In genomic region chr17:4944163-4944553, GRCh38 we compare ENCODE assay signal across 7 cellular contexts. TPM values are rescaled to one million over a fixed set of nuclear protein-coding genes. Genes with fewer than 3 reads are reported as not detected.
A peak's percentile ranks its signal among the peaks of the same experiment; 100 is the strongest.
DNase-seq lines count a peak whose midpoint lies in the region; ATAC-seq and TF ChIP-seq lines count a peak whose summit lies in the region.
"Had no signal": no experiment of that assay in that cellular context is flagged by ENCODE, and none has a peak within 500 bp of the region (broad histone marks: within the 10 kb centered on the region; RNA-seq: fewer than 3 reads in every experiment).

No MANE protein-coding gene starts in this region.

- H3K9me3 Mint-ChIP-seq in activated T-helper 17 cell treated with anti-CD3 and anti-CD28 coated beads, Interleukin-2, amount 50 U/mL, for 72 hours, result no peaks in the 10 kb centered on the region
- H3K9me3 Mint-ChIP-seq in progenitor cell of endocrine pancreas (ENCODE audit: low read depth), result no peaks in the 10 kb centered on the region

- peak overlapping the region; percentile 92 for H3K4me3 ChIP-seq in Jurkat, Clone E6-1 (ENCODE audit: low read length)

- ATAC-seq in activated T-helper 17 cell treated with anti-CD3 and anti-CD28 coated beads, Interleukin-2, amount 50 U/mL, for 72 hours (replicated peaks), result peak; percentile 22

- peak overlapping the region; percentile 94 for H3K27ac Mint-ChIP-seq in activated T-helper 17 cell treated with anti-CD3 and anti-CD28 coated beads, Interleukin-2, amount 50 U/mL, for 72 hours
- peak overlapping the region; percentile 62 for H3K27ac Mint-ChIP-seq in progenitor cell of endocrine pancreas

- no peak for TF ChIP-seq CTCF in progenitor cell of endocrine pancreas (IDR thresholded peaks at IDR 0.05; ENCODE audit: unreplicated experiment)

- H3K4me1 Mint-ChIP-seq in activated T-helper 17 cell treated with anti-CD3 and anti-CD28 coated beads, Interleukin-2, amount 50 U/mL, for 72 hours, result peaks cover 40% of the 10 kb centered on the region
- peaks cover 30% of the 10 kb centered on the region for H3K4me1 Mint-ChIP-seq in progenitor cell of endocrine pancreas (ENCODE audit: low read depth)

- H3K36me3 Mint-ChIP-seq in activated T-helper 17 cell treated with anti-CD3 and anti-CD28 coated beads, Interleukin-2, amount 50 U/mL, for 72 hours (ENCODE audit: low read depth), result peaks cover 90% of the 10 kb centered on the region
- H3K36me3 Mint-ChIP-seq in progenitor cell of endocrine pancreas (ENCODE audit: insufficient read depth), result peaks cover 8% of the 10 kb centered on the region

- peak; percentile 89 for DNase-seq in Jurkat, Clone E6-1 (ENCODE audit: low read depth, low spot score)
- DNase-seq in progenitor cell of endocrine pancreas (ENCODE audit: low spot score, unreplicated experiment) (no peak), SW 1271 (lab: John Stamatoyannopoulos, UW) (no peak), NCI-H2196 treated with DMSO at 0.1 percent for 48 hours (lab: John Stamatoyannopoulos, UW; ENCODE audit: unreplicated experiment) (no peak), NCI-H2196 (lab: John Stamatoyannopoulos, UW; ENCODE audit: unreplicated experiment) (no peak)

- H3K4me3 Mint-ChIP-seq in activated T-helper 17 cell treated with anti-CD3 and anti-CD28 coated beads, Interleukin-2, amount 50 U/mL, for 72 hours, result peak overlapping the region; percentile 91
- no peak overlapping the region for H3K4me3 Mint-ChIP-seq in progenitor cell of endocrine pancreas (ENCODE audit: low read depth)

- no peaks in the 10 kb centered on the region for H3K27me3 Mint-ChIP-seq in activated T-helper 17 cell treated with anti-CD3 and anti-CD28 coated beads, Interleukin-2, amount 50 U/mL, for 72 hours
- no peaks in the 10 kb centered on the region for H3K27me3 Mint-ChIP-seq in progenitor cell of endocrine pancreas

RNA-seq across cellular contexts. Expression of gene RNF167, which starts 4.1 kb away (rescaled TPM):
- polyA plus RNA-seq in Jurkat, Clone E6-1 (2012; ENCODE audit: insufficient read depth, insufficient read length), result 190 TPM
- 100 to 1,000 TPM; 184 to 197 TPM for total RNA-seq in activated T-helper 17 cell treated with anti-CD3 and anti-CD28 coated beads, Interleukin-2, amount 50 U/mL, for 72 hours
- total RNA-seq in progenitor cell of endocrine pancreas, result 97.4 and 106 TPM in 2 replicates

RNA-seq across cellular contexts. Expression of gene PFN1, which starts 4.2 kb away (rescaled TPM):
- 1,752 TPM for polyA plus RNA-seq in Jurkat, Clone E6-1 (2012; ENCODE audit: insufficient read depth, insufficient read length)
- 1,000 to 10,000 TPM; 1,346 to 1,950 TPM for total RNA-seq in activated T-helper 17 cell treated with anti-CD3 and anti-CD28 coated beads, Interleukin-2, amount 50 U/mL, for 72 hours
- total RNA-seq in progenitor cell of endocrine pancreas, result 372 and 404 TPM in 2 replicates

RNA-seq across cellular contexts. Expression of gene SLC25A11, which starts 4.3 kb away (rescaled TPM):
- 115 TPM for polyA plus RNA-seq in Jurkat, Clone E6-1 (2012; ENCODE audit: insufficient read depth, insufficient read length)
- total RNA-seq in activated T-helper 17 cell treated with anti-CD3 and anti-CD28 coated beads, Interleukin-2, amount 50 U/mL, for 72 hours, result 10 to 100 TPM; 54.7 to 68.5 TPM
- 46.8 and 47.4 TPM in 2 replicates for total RNA-seq in progenitor cell of endocrine pancreas

RNA-seq across cellular contexts. Expression of gene ENO3, which starts 6.8 kb away (rescaled TPM):
- polyA plus RNA-seq in Jurkat, Clone E6-1 (2012; ENCODE audit: insufficient read depth, insufficient read length), result 63.2 TPM
- 10 to 100 TPM; 27.4 to 30.3 TPM for total RNA-seq in activated T-helper 17 cell treated with anti-CD3 and anti-CD28 coated beads, Interleukin-2, amount 50 U/mL, for 72 hours
- 23.4 and 25.8 TPM in 2 replicates for total RNA-seq in progenitor cell of endocrine pancreas

RNA-seq across cellular contexts. Expression of gene GP1BA, which starts 12.1 kb away (rescaled TPM):
- 0.49 TPM for polyA plus RNA-seq in Jurkat, Clone E6-1 (2012; ENCODE audit: insufficient read depth, insufficient read length)
- under 1 TPM in 1 of 2 donors, not detected in 1; 0.11 TPM for total RNA-seq in activated T-helper 17 cell treated with anti-CD3 and anti-CD28 coated beads, Interleukin-2, amount 50 U/mL, for 72 hours
- total RNA-seq in progenitor cell of endocrine pancreas, result not detected in 2 replicates
- total RNA-seq: T-helper 1 cell treated with Interleukin-12 subunit alpha and Interleukin-12 subunit beta and Interleukin-4 antibody, amounts not matched to agents 30 ng/mL and 1 ng/mL, for 36 hours had no signal
